ENCODE assay signal across 28 cellular contexts in the genomic region with DNA sequence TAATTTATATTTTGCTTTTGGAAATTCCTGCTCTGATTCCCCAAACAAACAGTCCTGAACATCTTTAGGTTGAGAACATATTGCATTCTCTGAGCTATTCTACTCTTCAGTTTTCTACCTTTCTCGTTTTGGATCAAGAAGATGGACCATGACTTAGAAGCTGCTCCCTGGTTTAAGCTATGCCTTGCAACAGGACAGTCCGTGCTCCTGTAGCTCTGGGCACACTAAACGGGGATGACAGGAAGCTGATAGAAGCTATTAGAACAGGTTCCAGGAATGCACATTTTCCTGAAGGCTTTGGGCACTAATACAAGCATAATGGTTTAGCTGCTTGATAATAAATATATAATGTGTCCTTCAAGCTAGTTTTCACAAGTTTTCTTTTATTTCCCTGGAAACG.
"Had no signal": no experiment of that assay in that cellular context is flagged by ENCODE, and none has a peak within 500 bp of the region (broad histone marks: within the 10 kb centered on the region; RNA-seq: fewer than 3 reads in every experiment).

No MANE protein-coding gene starts in this region.

- H3K36me3 ChIP-seq: Peyer's patch, SJCRH30, WERI-Rb-1 had no signal

- H3K4me3 ChIP-seq: K562, Peyer's patch, SJCRH30, SK-N-MC had no signal

- H3K36me3 Mint-ChIP-seq: activated CD8-positive, alpha-beta memory T cell treated with anti-CD3 and anti-CD28 coated beads, Interleukin-2, amount 10 ng/mL, durations not matched to agents 7 days and 5 days; activated naive CD4-positive, alpha-beta T cell treated with anti-CD3 and anti-CD28 coated beads, Interleukin-2, amount 10 ng/mL, durations not matched to agents 7 days and 5 days; activated naive CD8-positive, alpha-beta T cell; brain had no signal

- H3K4me1 Mint-ChIP-seq: activated CD4-positive, alpha-beta memory T cell treated with anti-CD3 and anti-CD28 coated beads, Interleukin-2, amount 10 ng/mL, durations not matched to agents 7 days and 5 days; activated CD8-positive, alpha-beta memory T cell treated with anti-CD3 and anti-CD28 coated beads, Interleukin-2, amount 10 ng/mL, durations not matched to agents 7 days and 5 days; activated naive CD4-positive, alpha-beta T cell treated with anti-CD3 and anti-CD28 coated beads, Interleukin-2, amount 10 ng/mL, durations not matched to agents 7 days and 5 days; activated naive CD8-positive, alpha-beta T cell treated with anti-CD3 and anti-CD28 coated beads, Interleukin-2, amount 50 U/mL, for 24 hours; central memory CD8-positive, alpha-beta T cell had no signal

- H3K27me3 Mint-ChIP-seq: activated CD4-positive, alpha-beta memory T cell treated with anti-CD3 and anti-CD28 coated beads, Interleukin-2, amount 10 ng/mL, durations not matched to agents 7 days and 5 days; activated CD8-positive, alpha-beta memory T cell treated with anti-CD3 and anti-CD28 coated beads, Interleukin-2, amount 10 ng/mL, durations not matched to agents 7 days and 5 days; activated naive CD4-positive, alpha-beta T cell treated with anti-CD3 and anti-CD28 coated beads, Interleukin-2, amount 10 ng/mL, durations not matched to agents 7 days and 5 days; activated naive CD8-positive, alpha-beta T cell; activated naive CD8-positive, alpha-beta T cell treated with anti-CD3 and anti-CD28 coated beads, Interleukin-2, amount 50 U/mL, for 24 hours; central memory CD8-positive, alpha-beta T cell had no signal

- H3K4me3 Mint-ChIP-seq: activated CD4-positive, alpha-beta memory T cell treated with anti-CD3 and anti-CD28 coated beads, Interleukin-2, amount 10 ng/mL, durations not matched to agents 7 days and 5 days; activated CD8-positive, alpha-beta memory T cell treated with anti-CD3 and anti-CD28 coated beads, Interleukin-2, amount 10 ng/mL, durations not matched to agents 7 days and 5 days; activated naive CD4-positive, alpha-beta T cell treated with anti-CD3 and anti-CD28 coated beads, Interleukin-2, amount 10 ng/mL, durations not matched to agents 7 days and 5 days; activated naive CD8-positive, alpha-beta T cell; activated naive CD8-positive, alpha-beta T cell treated with anti-CD3 and anti-CD28 coated beads, Interleukin-2, amount 50 U/mL, for 24 hours; brain; central memory CD8-positive, alpha-beta T cell had no signal

- H3K27me3 ChIP-seq: Peyer's patch, SJCRH30 had no signal

- H3K9me3 Mint-ChIP-seq: brain; central memory CD8-positive, alpha-beta T cell had no signal

- H3K27ac Mint-ChIP-seq: activated CD4-positive, alpha-beta memory T cell treated with anti-CD3 and anti-CD28 coated beads, Interleukin-2, amount 10 ng/mL, durations not matched to agents 7 days and 5 days; activated CD8-positive, alpha-beta memory T cell treated with anti-CD3 and anti-CD28 coated beads, Interleukin-2, amount 10 ng/mL, durations not matched to agents 7 days and 5 days; activated naive CD4-positive, alpha-beta T cell treated with anti-CD3 and anti-CD28 coated beads, Interleukin-2, amount 10 ng/mL, durations not matched to agents 7 days and 5 days; activated naive CD8-positive, alpha-beta T cell; activated naive CD8-positive, alpha-beta T cell treated with anti-CD3 and anti-CD28 coated beads, Interleukin-2, amount 50 U/mL, for 24 hours had no signal

- ATAC-seq: activated CD8-positive, alpha-beta memory T cell treated with anti-CD3 and anti-CD28 coated beads, Interleukin-2, amount 10 ng/mL, durations not matched to agents 7 days and 5 days; activated naive CD8-positive, alpha-beta T cell treated with anti-CD3 and anti-CD28 coated beads, Interleukin-2, amount 50 U/mL, for 24 hours; K562 had no signal

- H3K4me1 ChIP-seq: Peyer's patch, SJCRH30 had no signal

- H3K27ac ChIP-seq: Peyer's patch, SJCRH30, SK-N-MC, WERI-Rb-1 had no signal

- H3K9me3 ChIP-seq: Peyer's patch, SJCRH30 had no signal

- DNase-seq: activated CD4-positive, alpha-beta memory T cell treated with anti-CD3 and anti-CD28 coated beads, Interleukin-2, amount 10 ng/mL, durations not matched to agents 7 days and 5 days; activated CD4-positive, alpha-beta T cell treated with anti-CD3 and anti-CD28 coated beads for 1 hour; activated CD4-positive, alpha-beta T cell treated with anti-CD3 and anti-CD28 coated beads for 48 hours; activated CD4-positive, CD25-positive, alpha-beta regulatory T cell; activated CD8-positive, alpha-beta memory T cell treated with anti-CD3 and anti-CD28 coated beads for 24 hours; activated CD8-positive, alpha-beta memory T cell treated with anti-CD3 and anti-CD28 coated beads, Interleukin-2, amount 10 ng/mL, durations not matched to agents 7 days and 5 days; activated CD8-positive, alpha-beta memory T cell treated with anti-CD3 and anti-CD28 coated beads, Interleukin-2, amount 50 U/mL, for 48 hours; activated effector memory CD4-positive, alpha-beta T cell treated with Interleukin-2 at 50 U/mL for 16 hours; activated naive CD4-positive, alpha-beta T cell treated with anti-CD3 and anti-CD28 coated beads, Interleukin-2, amount 10 ng/mL, durations not matched to agents 7 days and 5 days; activated naive CD8-positive, alpha-beta T cell treated with anti-CD3 and anti-CD28 coated beads, Interleukin-2, amount 50 U/mL, for 24 hours; activated T-cell treated with anti-CD3 and anti-CD28 coated beads, Interleukin-2, amount 50 U/mL, for 48 hours; anterior cingulate cortex; NCI-H1105; NCI-H1436; NCI-H1694; NCI-H1930; NCI-H2081 treated with DMSO at 0.1 percent for 48 hours; NCI-H345; Peyer's patch; RPMI8226; SJCRH30; T1000; WERI-Rb-1 had no signal
